31 cellular contexts compared by ENCODE assay signal in genomic region chr19:33239223-33239975, GRCh38. TPM values are rescaled to one million over a fixed set of nuclear protein-coding genes. Genes with fewer than 3 reads are reported as not detected.
"Had no signal": no experiment of that assay in that cellular context is flagged by ENCODE, and none has a peak within 500 bp of the region (broad histone marks: within the 10 kb centered on the region; RNA-seq: fewer than 3 reads in every experiment).

No MANE protein-coding gene starts in this region.

- H3K27ac ChIP-seq: esophagus muscularis mucosa, neutrophil, ovary, skin epidermis, thyroid gland, upper lobe of left lung, vagina had no signal

- H3K4me3 ChIP-seq: esophagus muscularis mucosa, ovary, skin epidermis, thyroid gland, upper lobe of left lung, vagina had no signal

- DNase-seq: activated B cell treated with CpG ODN at 0.5 μM for 24 hours; activated CD4-positive, alpha-beta T cell treated with anti-CD3 and anti-CD28 coated beads, Interleukin-2, amount 50 U/mL, for 1 hour; activated CD8-positive, alpha-beta T cell treated with anti-CD3 and anti-CD28 coated beads for 36 hours; activated gamma-delta T cell treated with Interleukin-2 at 50 U/mL for 16 hours; activated naive CD4-positive, alpha-beta T cell treated with anti-CD3 and anti-CD28 coated beads, Interleukin-2, amount 50 U/mL, for 16 hours; activated T-cell treated with anti-CD3 and anti-CD28 coated beads, Interleukin-2, amount 50 U/mL, for 4 hours; amniotic stem cell; foreskin melanocyte; islet precursor cell; left cardiac atrium; naive thymus-derived CD4-positive, alpha-beta T cell; ovary; stimulated activated CD4-positive, alpha-beta T cell treated with anti-CD3 and anti-CD28 coated beads, Interleukin-4, amount 100 ng/mL, for 24 hours; stimulated activated naive CD8-positive, alpha-beta T cell treated with anti-CD3 and anti-CD28 coated beads, Interleukin-15, amount 100 ng/mL, for 72 hours; T-cell; thyroid gland; upper lobe of left lung had no signal

- H3K36me3 ChIP-seq: esophagus muscularis mucosa, neutrophil, ovary, thyroid gland, upper lobe of left lung, vagina had no signal

- H3K4me1 Mint-ChIP-seq: mesothelial cell of epicardium had no signal

- H3K27me3 ChIP-seq: neutrophil, ovary, thyroid gland, upper lobe of left lung, vagina had no signal

- H3K9me3 Mint-ChIP-seq: activated B cell treated with CpG ODN at 0.5 μM for 24 hours; activated CD8-positive, alpha-beta T cell treated with anti-CD3 and anti-CD28 coated beads for 36 hours; activated T-cell treated with anti-CD3 and anti-CD28 coated beads, Interleukin-2, amount 50 U/mL, for 4 hours; activated T-helper 17 cell treated with anti-CD3 and anti-CD28 coated beads, Interleukin-2, amount 50 U/mL, for 72 hours; dendritic cell treated with granulocyte-macrophage colony-stimulating factor and Interleukin-4, amounts not matched to agents 40 ng/mL and 50 ng/mL, for 4 days; mesothelial cell of epicardium; stimulated activated memory B cell treated with anti-CD40 and anti-IgM and Interleukin-4, amounts not matched to agents 10 μg/mL and 1 μg/mL and 100 μg/mL, for 72 hours; stimulated activated naive CD8-positive, alpha-beta T cell treated with anti-CD3 and anti-CD28 coated beads, Interleukin-15, amount 100 ng/mL, for 72 hours; T-cell; T-helper 2 cell treated with Interferon-gamma antibody and Interleukin-4, amounts not matched to agents 5 μg/mL and 100 μg/mL, for 36 hours had no signal

- H3K36me3 Mint-ChIP-seq: mesothelial cell of epicardium; naive thymus-derived CD4-positive, alpha-beta T cell; stimulated activated memory B cell treated with anti-CD40 and anti-IgM and Interleukin-4, amounts not matched to agents 10 μg/mL and 1 μg/mL and 100 μg/mL, for 72 hours; T-cell had no signal

- H3K4me3 Mint-ChIP-seq: activated B cell treated with CpG ODN at 0.5 μM for 24 hours; activated CD8-positive, alpha-beta T cell treated with anti-CD3 and anti-CD28 coated beads for 36 hours; activated T-cell treated with anti-CD3 and anti-CD28 coated beads, Interleukin-2, amount 50 U/mL, for 4 hours; activated T-helper 17 cell treated with anti-CD3 and anti-CD28 coated beads, Interleukin-2, amount 50 U/mL, for 72 hours; dendritic cell treated with granulocyte-macrophage colony-stimulating factor and Interleukin-4, amounts not matched to agents 40 ng/mL and 50 ng/mL, for 4 days; mesothelial cell of epicardium; naive thymus-derived CD4-positive, alpha-beta T cell; stimulated activated memory B cell treated with anti-CD40 and anti-IgM and Interleukin-4, amounts not matched to agents 10 μg/mL and 1 μg/mL and 100 μg/mL, for 72 hours; stimulated activated naive CD8-positive, alpha-beta T cell treated with anti-CD3 and anti-CD28 coated beads, Interleukin-15, amount 100 ng/mL, for 72 hours; T-cell; T-helper 2 cell treated with Interferon-gamma antibody and Interleukin-4, amounts not matched to agents 5 μg/mL and 100 μg/mL, for 36 hours had no signal

- ATAC-seq: activated CD8-positive, alpha-beta T cell treated with anti-CD3 and anti-CD28 coated beads for 36 hours; activated T-cell treated with anti-CD3 and anti-CD28 coated beads, Interleukin-2, amount 50 U/mL, for 4 hours; activated T-helper 17 cell treated with anti-CD3 and anti-CD28 coated beads, Interleukin-2, amount 50 U/mL, for 72 hours; left cardiac atrium; naive thymus-derived CD4-positive, alpha-beta T cell; sciatic nerve; stimulated activated memory B cell treated with anti-CD40 and anti-IgM and Interleukin-4, amounts not matched to agents 10 μg/mL and 1 μg/mL and 100 μg/mL, for 72 hours; stimulated activated naive CD8-positive, alpha-beta T cell treated with anti-CD3 and anti-CD28 coated beads, Interleukin-15, amount 100 ng/mL, for 72 hours; T-cell had no signal

- H3K27ac Mint-ChIP-seq: activated B cell treated with CpG ODN at 0.5 μM for 24 hours; activated CD8-positive, alpha-beta T cell treated with anti-CD3 and anti-CD28 coated beads for 36 hours; activated T-helper 17 cell treated with anti-CD3 and anti-CD28 coated beads, Interleukin-2, amount 50 U/mL, for 72 hours; dendritic cell treated with granulocyte-macrophage colony-stimulating factor and Interleukin-4, amounts not matched to agents 40 ng/mL and 50 ng/mL, for 4 days; mesothelial cell of epicardium; naive thymus-derived CD4-positive, alpha-beta T cell; progenitor cell of endocrine pancreas; stimulated activated memory B cell treated with anti-CD40 and anti-IgM and Interleukin-4, amounts not matched to agents 10 μg/mL and 1 μg/mL and 100 μg/mL, for 72 hours; stimulated activated naive CD8-positive, alpha-beta T cell treated with anti-CD3 and anti-CD28 coated beads, Interleukin-15, amount 100 ng/mL, for 72 hours; T-helper 2 cell treated with Interferon-gamma antibody and Interleukin-4, amounts not matched to agents 5 μg/mL and 100 μg/mL, for 36 hours had no signal

- H3K9me3 ChIP-seq: esophagus muscularis mucosa, neutrophil, ovary, thyroid gland, upper lobe of left lung, vagina had no signal

RNA-seq across cellular contexts. Expression of gene SLC7A10, which starts 13.7 kb away (rescaled TPM):
- total RNA-seq: activated B cell treated with CpG ODN at 0.5 μM for 24 hours; activated CD8-positive, alpha-beta T cell treated with anti-CD3 and anti-CD28 coated beads for 36 hours; activated T-cell treated with anti-CD3 and anti-CD28 coated beads, Interleukin-2, amount 50 U/mL, for 4 hours; activated T-helper 17 cell treated with anti-CD3 and anti-CD28 coated beads, Interleukin-2, amount 50 U/mL, for 72 hours; esophagus muscularis mucosa; glomerular endothelial cell; liver; naive thymus-derived CD4-positive, alpha-beta T cell; ovary; renal cortical epithelial cell; T-cell had no signal
- polyA plus RNA-seq: liver; naive thymus-derived CD4-positive, alpha-beta T cell; ovary had no signal

RNA-seq across cellular contexts. Expression of gene LRP3, which starts 45.3 kb away (rescaled TPM):
- total RNA-seq: activated B cell treated with CpG ODN at 0.5 μM for 24 hours; activated T-helper 17 cell treated with anti-CD3 and anti-CD28 coated beads, Interleukin-2, amount 50 U/mL, for 72 hours had no signal
- polyA plus RNA-seq: naive thymus-derived CD4-positive, alpha-beta T cell had no signal
